Comparison of ENCODE assay signal across 2 cellular contexts in genomic region chr20:288956-289692, GRCh38.
TF ChIP-seq lines count a peak whose summit lies in the region.

No MANE protein-coding gene starts in this region.

TF ChIP-seq in SK-N-SH, 30 proteins besides CTCF, POLR2A, EP300 and RAD21:
- TF ChIP-seq EZH2phosphoT487 (IDR thresholded peaks at IDR 0.05; ENCODE audit: borderline replicate concordance, low read depth): no peak
- TF ChIP-seq RCOR1 (IDR thresholded peaks at IDR 0.05; ENCODE audit: low read length): no peak
- no peak for TF ChIP-seq IRF3 (IDR thresholded peaks at IDR 0.05; ENCODE audit: low read depth, low read length)
- TF ChIP-seq USF1 (IDR thresholded peaks at IDR 0.05; ENCODE audit: borderline replicate concordance, low read depth): peak; percentile 36; the same call in 1 of the 2 replicates
- no peak for TF ChIP-seq RXRA (IDR thresholded peaks at IDR 0.05; ENCODE audit: borderline replicate concordance, low read depth)
- TF ChIP-seq TCF12 (IDR thresholded peaks at IDR 0.05): no peak

TF ChIP-seq in SK-N-SH treated with all-trans-retinoic acid at 6 μM for 48 hours, 23 proteins besides CTCF, POLR2A, EP300 and RAD21:
- TF ChIP-seq CSRNP3 (CRISPR knock-in tag; IDR thresholded peaks at IDR 0.05) (no peak), ZNF70 (CRISPR knock-in tag; IDR thresholded peaks at IDR 0.05) (no peak), CSDC2 (CRISPR knock-in tag; IDR thresholded peaks at IDR 0.05) (no peak)
